In the genomic region with DNA sequence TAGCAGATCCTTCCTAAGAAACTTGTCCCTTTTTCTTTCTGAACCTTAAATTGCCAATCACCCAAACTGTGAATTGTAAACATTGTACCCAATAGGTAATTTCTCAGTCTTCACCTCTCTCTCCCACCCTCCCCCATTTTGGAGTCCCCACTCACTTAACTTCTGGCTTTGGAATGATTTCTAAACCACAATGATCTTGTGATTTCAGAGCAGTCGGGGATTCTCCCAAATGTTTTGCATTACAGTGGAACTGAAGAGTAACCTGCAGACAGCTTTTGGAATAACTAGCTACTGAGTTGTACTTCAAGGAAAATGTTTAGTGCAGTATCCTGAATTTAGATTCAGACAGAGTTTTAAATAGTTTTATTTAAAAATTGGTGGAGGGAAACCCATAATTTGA, we compare ENCODE assay signal across 31 cellular contexts. TPM values are rescaled to one million over a fixed set of nuclear protein-coding genes. Genes with fewer than 3 reads are reported as not detected.
"Had no signal": no experiment of that assay in that cellular context is flagged by ENCODE, and none has a peak within 500 bp of the region (broad histone marks: within the 10 kb centered on the region; RNA-seq: fewer than 3 reads in every experiment).

No MANE protein-coding gene starts in this region.

- H3K4me1 Mint-ChIP-seq: naive thymus-derived CD8-positive, alpha-beta T cell; stimulated activated memory B cell treated with anti-CD40 and anti-IgM and Interleukin-4, amounts not matched to agents 10 μg/mL and 1 μg/mL and 100 μg/mL, for 72 hours had no signal

- H3K27ac Mint-ChIP-seq: naive thymus-derived CD8-positive, alpha-beta T cell; stimulated activated memory B cell treated with anti-CD40 and anti-IgM and Interleukin-4, amounts not matched to agents 10 μg/mL and 1 μg/mL and 100 μg/mL, for 72 hours had no signal

- H3K9me3 Mint-ChIP-seq: stimulated activated memory B cell treated with anti-CD40 and anti-IgM and Interleukin-4, amounts not matched to agents 10 μg/mL and 1 μg/mL and 100 μg/mL, for 72 hours had no signal

- H3K27ac ChIP-seq: dorsolateral prefrontal cortex, epithelial cell of prostate, gastroesophageal sphincter, heart left ventricle, hepatocyte, left lung, ovary, psoas muscle, skin epidermis, spleen, testis, tibial artery, upper lobe of left lung had no signal

- H3K4me3 ChIP-seq: dorsolateral prefrontal cortex, gastroesophageal sphincter, heart left ventricle, hepatocyte, left lung, ovary, psoas muscle, skin epidermis, spleen, testis, tibial artery, upper lobe of left lung had no signal

- H3K27me3 Mint-ChIP-seq: stimulated activated memory B cell treated with anti-CD40 and anti-IgM and Interleukin-4, amounts not matched to agents 10 μg/mL and 1 μg/mL and 100 μg/mL, for 72 hours had no signal

- H3K4me1 ChIP-seq: heart left ventricle, left lung, psoas muscle, spleen, testis, tibial artery, upper lobe of left lung had no signal

- H3K4me2 ChIP-seq: hepatocyte had no signal

- H3K36me3 Mint-ChIP-seq: naive thymus-derived CD8-positive, alpha-beta T cell; stimulated activated memory B cell treated with anti-CD40 and anti-IgM and Interleukin-4, amounts not matched to agents 10 μg/mL and 1 μg/mL and 100 μg/mL, for 72 hours had no signal

- H3K27me3 ChIP-seq: gastroesophageal sphincter, heart left ventricle, hepatocyte, left lung, ovary, spleen, testis, tibial artery, upper lobe of left lung had no signal

- FAIRE-seq: colon, islet of Langerhans, urothelium cell line had no signal

- H3K36me3 ChIP-seq: gastroesophageal sphincter, heart left ventricle, left lung, ovary, spleen, tibial artery, upper lobe of left lung had no signal

- DNase-seq: dorsolateral prefrontal cortex; effector CD4-positive, alpha-beta T cell; foreskin fibroblast; heart left ventricle; left cardiac atrium; left lung; naive thymus-derived CD8-positive, alpha-beta T cell; occipital lobe; ovary; posterior cingulate gyrus; psoas muscle; right cardiac atrium; spleen; stimulated activated CD4-positive, alpha-beta T cell treated with anti-CD3 and anti-CD28 coated beads, Interleukin-4, amount 100 ng/mL, for 4 hours; stimulated activated naive CD8-positive, alpha-beta T cell treated with anti-CD3 and anti-CD28 coated beads, Interleukin-15, Interleukin-2, amounts not matched to agents 100 U/mL and 50 U/mL, for 24 hours; substantia nigra; testis; tibial artery; upper lobe of left lung had no signal

- H2AFZ ChIP-seq: hepatocyte had no signal

- H3K9me3 ChIP-seq: gastroesophageal sphincter, heart left ventricle, left lung, ovary, psoas muscle, spleen, testis, tibial artery, upper lobe of left lung had no signal

- ATAC-seq: esophagus mucosa; gastroesophageal sphincter; heart left ventricle; left cardiac atrium; left lung; naive thymus-derived CD8-positive, alpha-beta T cell; psoas muscle; right cardiac atrium; stimulated activated memory B cell treated with anti-CD40 and anti-IgM and Interleukin-4, amounts not matched to agents 10 μg/mL and 1 μg/mL and 100 μg/mL, for 72 hours; stimulated activated naive CD8-positive, alpha-beta T cell treated with anti-CD3 and anti-CD28 coated beads, Interleukin-15, Interleukin-2, amounts not matched to agents 100 U/mL and 50 U/mL, for 24 hours had no signal

- H3K79me2 ChIP-seq: hepatocyte had no signal

- H3K4me3 Mint-ChIP-seq: naive thymus-derived CD8-positive, alpha-beta T cell; stimulated activated memory B cell treated with anti-CD40 and anti-IgM and Interleukin-4, amounts not matched to agents 10 μg/mL and 1 μg/mL and 100 μg/mL, for 72 hours had no signal

RNA-seq across cellular contexts. Expression of gene SLC27A6, which starts 19.2 kb away (rescaled TPM):
- total RNA-seq: lung microvascular endothelial cell; mesenteric fat pad; myocyte; naive thymus-derived CD8-positive, alpha-beta T cell had no signal
- polyA plus RNA-seq: naive thymus-derived CD8-positive, alpha-beta T cell had no signal
